Comparison of ENCODE assay signal across 9 cellular contexts in the genomic region with DNA sequence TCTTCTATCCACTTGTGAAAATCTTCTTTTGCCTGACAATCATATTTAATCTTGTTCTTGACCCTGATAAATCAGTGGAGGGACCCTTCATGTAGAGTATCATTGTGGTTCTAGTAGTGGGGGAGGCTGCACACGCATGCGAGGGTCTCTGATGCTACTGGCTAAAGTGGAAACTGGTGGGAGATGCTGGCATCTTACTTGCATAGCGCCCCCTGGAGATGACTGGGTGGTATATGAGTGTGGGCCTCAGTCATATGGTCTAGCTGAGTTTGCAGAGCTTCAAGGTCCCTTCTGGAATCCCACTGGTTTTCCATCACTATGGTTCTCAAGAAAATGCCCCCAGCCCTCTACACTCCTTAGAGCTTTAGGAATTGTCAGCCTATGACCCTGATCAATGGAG.
DNase-seq lines count a peak whose midpoint lies in the region; ATAC-seq, FAIRE-seq and TF ChIP-seq lines count a peak whose summit lies in the region.
"Had no signal": no experiment of that assay in that cellular context is flagged by ENCODE, and none has a peak within 500 bp of the region (broad histone marks: within the 10 kb centered on the region; RNA-seq: fewer than 3 reads in every experiment).

No MANE protein-coding gene starts in this region.

- no peak overlapping the region for H3K27ac Mint-ChIP-seq in stimulated activated effector memory CD8-positive, alpha-beta T cell treated with anti-CD3 and anti-CD28 coated beads, Interleukin-12 subunit alpha, Interleukin-12 subunit beta, amount 100 ng/mL, for 72 hours

- POLR2A ChIA-PET in A549 (lab: Yijun Ruan, JAX): no interaction called here
- POLR2A ChIA-PET in endothelial cell of umbilical vein (lab: Charles Lee): no interaction called here

- TF ChIP-seq RAD21 in A549 (conservative IDR thresholded peaks at IDR 0.05 in 1 of 2, IDR thresholded peaks at IDR 0.05 in 1 of 2): no peak; a peak in 1 of 5 replicates

- peaks cover 6% of the 10 kb centered on the region for H3K4me1 Mint-ChIP-seq in stimulated activated effector memory CD8-positive, alpha-beta T cell treated with anti-CD3 and anti-CD28 coated beads, Interleukin-12 subunit alpha, Interleukin-12 subunit beta, amount 100 ng/mL, for 72 hours

- H3K4me1 ChIP-seq in A549 (no peaks in the 10 kb centered on the region), endothelial cell of umbilical vein (ENCODE audit: control insufficient read depth, extremely low read depth, insufficient read depth, low read length) (peaks cover 3% of the 10 kb centered on the region), adrenal gland (replicated peaks in 1 of 2) (peaks cover 0 to 4% of the 10 kb centered on the region in 2 donors), lower lobe of right lung (no peaks in the 10 kb centered on the region)

- H3K79me2 ChIP-seq in endothelial cell of umbilical vein (ENCODE audit: control insufficient read depth, insufficient read depth, low read length): no peaks in the 10 kb centered on the region

- FAIRE-seq in A549 (lab: Jason Lieb, UNC): no peak
- no peak for FAIRE-seq in endothelial cell of umbilical vein (lab: Jason Lieb, UNC)
- FAIRE-seq: G401.6 had no signal

- dilution Hi-C loops in endothelial cell of umbilical vein (cut with MboI; ENCODE audit: extremely low pct_ligation_motif_present, low sequenced_read_pairs): no loop called here

- H3K4me3 ChIP-seq in A549: no peak overlapping the region
- H3K4me3 ChIP-seq in GM12864 (ENCODE audit: low read depth, low read length): no peak overlapping the region
- no peak overlapping the region for H3K4me3 ChIP-seq in endothelial cell of umbilical vein (replicated peaks in 1 of 3; ENCODE audit: insufficient read depth in 1 of 3, low read depth in 1 of 3, low read length in 3 of 3)
- no peak overlapping the region for H3K4me3 ChIP-seq in adrenal gland
- H3K4me3 ChIP-seq in lower lobe of right lung: no peak overlapping the region

- TF ChIP-seq POLR2A in A549 (IDR thresholded peaks at IDR 0.05; ENCODE audit: low read length) (no peak), endothelial cell of umbilical vein (IDR thresholded peaks at IDR 0.05; ENCODE audit: low read depth, low read length) (no peak), adrenal gland (IDR thresholded peaks at IDR 0.05) (no peak)

- H3K27ac ChIP-seq in A549 (no peak overlapping the region), endothelial cell of umbilical vein (ENCODE audit: insufficient read depth, low read depth, low read length) (no peak overlapping the region), adrenal gland (no peak overlapping the region), lower lobe of right lung (no peak overlapping the region)

- TF ChIP-seq CTCF in A549 (IDR thresholded peaks at IDR 0.05) (no peak), GM12864 (IDR thresholded peaks at IDR 0.05; ENCODE audit: low read depth, low read length, missing control alignments) (peak; percentile 41), endothelial cell of umbilical vein (IDR thresholded peaks at IDR 0.05; ENCODE audit: extremely low read depth in 1 of 2, insufficient read depth in 1 of 2, low read depth in 1 of 2, low read length in 2 of 2) (peak; percentile 19 to 36), adrenal gland (IDR thresholded peaks at IDR 0.05) (peak in 1 of 6 experiments; percentile 21), lower lobe of right lung (IDR thresholded peaks at IDR 0.05) (no peak)

- ATAC-seq in A549: peak; percentile 30 to 40; a peak in 3 of 6 replicates
- ATAC-seq in stimulated activated effector memory CD8-positive, alpha-beta T cell treated with anti-CD3 and anti-CD28 coated beads, Interleukin-12 subunit alpha, Interleukin-12 subunit beta, amount 100 ng/mL, for 72 hours: no peak
- no peak for ATAC-seq in lower lobe of right lung

- H3K9me3 Mint-ChIP-seq in stimulated activated effector memory CD8-positive, alpha-beta T cell treated with anti-CD3 and anti-CD28 coated beads, Interleukin-12 subunit alpha, Interleukin-12 subunit beta, amount 100 ng/mL, for 72 hours: peaks cover 7% of the 10 kb centered on the region

- CTCF ChIA-PET in A549 (lab: Yijun Ruan, JAX): interaction anchor here (1.1 to 1.9 kb wide), 2 partner anchors 128 to 504 kb away, joined by 3 to 10 read pairs; no protein-coding TSS in a partner anchor
- CTCF ChIA-PET in endothelial cell of umbilical vein (lab: Charles Lee): interaction anchor here (0.7 to 5.0 kb wide), 9 partner anchors 11 to 565 kb away, joined by 3 to 39 read pairs (median 5); no protein-coding TSS in a partner anchor

- 69% methylated on average over 3 of the region's 3 CpGs for WGBS in A549 (ENCODE audit: missing lambda C conversion rate)
- WGBS in adrenal gland, 4 donors: 64 to 77% (median 69%) methylated on average over 3 of the region's 3 CpGs

- no TSS peak for BruUV-seq in endothelial cell of umbilical vein (replicated peaks; lab: Mats Ljungman, UMichigan)

- H3K4me3 Mint-ChIP-seq in stimulated activated effector memory CD8-positive, alpha-beta T cell treated with anti-CD3 and anti-CD28 coated beads, Interleukin-12 subunit alpha, Interleukin-12 subunit beta, amount 100 ng/mL, for 72 hours: no peak overlapping the region

- H3K9me3 ChIP-seq in A549 (peaks cover 27% of the 10 kb centered on the region), endothelial cell of umbilical vein (replicated peaks; ENCODE audit: control insufficient read depth, insufficient read depth, low read length) (peaks cover 3% of the 10 kb centered on the region), adrenal gland (replicated peaks in 1 of 3) (peaks cover 0 to 11% (median 0%) of the 10 kb centered on the region in 3 donors), lower lobe of right lung (peaks cover 14% of the 10 kb centered on the region)

- no peak overlapping the region for H2AFZ ChIP-seq in endothelial cell of umbilical vein (ENCODE audit: low read depth, low read length)

- peak in 1 of 2 experiments; percentile 26 for DNase-seq in A549 (ENCODE audit: low read depth in 1 of 2, low spot score in 1 of 2)
- no peak for DNase-seq in GM12864 (ENCODE audit: low read depth)
- DNase-seq in RPMI8226: peak; percentile 5
- DNase-seq in endothelial cell of umbilical vein (ENCODE audit: low read depth, low spot score): peak; percentile 5
- no peak for DNase-seq in NCI-H226
- no peak for DNase-seq in adrenal gland
- no peak for DNase-seq in stimulated activated effector memory CD8-positive, alpha-beta T cell treated with anti-CD3 and anti-CD28 coated beads, Interleukin-12 subunit alpha, Interleukin-12 subunit beta, amount 100 ng/mL, for 72 hours (ENCODE audit: low spot score in 2 of 2)
- no peak for DNase-seq in lower lobe of right lung

- H3K36me3 ChIP-seq in endothelial cell of umbilical vein (ENCODE audit: control insufficient read depth in 2 of 2, extremely low read depth in 1 of 2, insufficient read depth in 2 of 2, low read length in 2 of 2): no peaks in the 10 kb centered on the region
- H3K36me3 ChIP-seq in adrenal gland (replicated peaks in 1 of 2): no peaks in the 10 kb centered on the region
- H3K36me3 ChIP-seq in lower lobe of right lung: no peaks in the 10 kb centered on the region

- no peak for TF ChIP-seq EP300 in A549 (IDR thresholded peaks at IDR 0.05)

- no peak overlapping the region for H3K4me2 ChIP-seq in A549
- H3K4me2 ChIP-seq in endothelial cell of umbilical vein (ENCODE audit: insufficient read depth, low read length): no peak overlapping the region

- H3K9ac ChIP-seq in endothelial cell of umbilical vein (replicated peaks; ENCODE audit: extremely low read depth, insufficient read depth, low read length): no peak overlapping the region

- no peaks in the 10 kb centered on the region for H4K20me1 ChIP-seq in endothelial cell of umbilical vein (replicated peaks; ENCODE audit: control insufficient read depth, extremely low read depth, insufficient read depth, low read length)

- no peaks in the 10 kb centered on the region for H3K9me1 ChIP-seq in endothelial cell of umbilical vein (replicated peaks; ENCODE audit: control insufficient read depth, extremely low read depth, insufficient read depth, low read length)

- intact Hi-C loops in endothelial cell of umbilical vein (cut with micrococcal nuclease): no loop called here
- intact Hi-C loops in adrenal gland (cut with DNase I): no loop called here
- intact Hi-C loops in lower lobe of right lung (cut with DNase I): no loop called here

- H3K27me3 ChIP-seq in endothelial cell of umbilical vein (ENCODE audit: control insufficient read depth in 2 of 2, insufficient read depth in 2 of 2, low read length in 2 of 2) (no peaks in the 10 kb centered on the region), adrenal gland (no peaks in the 10 kb centered on the region), lower lobe of right lung (ENCODE audit: low read depth) (no peaks in the 10 kb centered on the region)

- no peaks in the 10 kb centered on the region for H3K36me3 Mint-ChIP-seq in stimulated activated effector memory CD8-positive, alpha-beta T cell treated with anti-CD3 and anti-CD28 coated beads, Interleukin-12 subunit alpha, Interleukin-12 subunit beta, amount 100 ng/mL, for 72 hours

TF ChIP-seq in A549, 52 proteins besides CTCF, POLR2A, EP300 and RAD21:
- TF ChIP-seq HOXA7 (CRISPR knock-in tag; IDR thresholded peaks at IDR 0.05) (no peak), MAFK (IDR thresholded peaks at IDR 0.05; ENCODE audit: partially characterized antibody) (no peak), HOXB13 (CRISPR knock-in tag; IDR thresholded peaks at IDR 0.05; ENCODE audit: low read depth) (no peak), CBX8 (IDR thresholded peaks at IDR 0.05) (no peak), PHF8 (IDR thresholded peaks at IDR 0.05; ENCODE audit: borderline replicate concordance, low read depth) (no peak), KDM5A (IDR thresholded peaks at IDR 0.05) (no peak)

TF ChIP-seq in endothelial cell of umbilical vein, 7 proteins besides CTCF, POLR2A, EP300 and RAD21:
- TF ChIP-seq GATA2 (IDR thresholded peaks at IDR 0.05; ENCODE audit: insufficient read depth, insufficient read length, low read depth, low read length) (no peak), EZH2 (IDR thresholded peaks at IDR 0.05; ENCODE audit: borderline replicate concordance, low read depth, low read length, severe bottlenecking) (no peak)

Comparison
In these comparisons a context has a peak if more than half of its experiments do, and no peak if none do; other contexts are left out.
1. ATAC-seq: peak in A549 (2 of 2); none in stimulated activated effector memory CD8-positive, alpha-beta T cell treated with anti-CD3 and anti-CD28 coated beads, Interleukin-12 subunit alpha, Interleukin-12 subunit beta, amount 100 ng/mL, for 72 hours (single experiment) and lower lobe of right lung (0 of 2).
2. DNase-seq: peak in RPMI8226 (single experiment) and endothelial cell of umbilical vein (single experiment); none in GM12864 (single experiment), NCI-H226 (single experiment), adrenal gland (0 of 7), stimulated activated effector memory CD8-positive, alpha-beta T cell treated with anti-CD3 and anti-CD28 coated beads, Interleukin-12 subunit alpha, Interleukin-12 subunit beta, amount 100 ng/mL, for 72 hours (0 of 2) and lower lobe of right lung (single experiment).
3. CTCF ChIP-seq: peak in GM12864 (single experiment) and endothelial cell of umbilical vein (2 of 2); none in A549 (single experiment) and lower lobe of right lung (single experiment).